1 cellular context compared by ENCODE assay signal in the genomic region with DNA sequence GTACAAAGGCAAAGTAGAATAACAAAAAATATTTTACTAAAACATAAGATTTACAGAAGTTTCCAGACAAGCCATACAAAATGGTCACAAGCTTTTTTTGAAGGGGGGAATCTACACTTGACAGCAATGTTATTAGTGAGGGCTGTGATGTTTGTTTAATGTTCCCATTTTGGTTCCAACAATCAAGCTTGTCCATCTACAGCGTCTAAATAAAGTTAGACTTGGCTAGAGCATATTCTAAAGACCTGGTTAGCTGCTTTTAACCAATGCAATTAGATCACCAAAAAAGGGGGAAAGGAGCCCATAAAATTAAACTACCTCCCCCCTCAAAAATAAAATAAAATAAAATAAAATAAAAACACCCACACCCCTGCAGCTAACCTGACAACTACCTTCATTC.
A peak's percentile ranks its signal among the peaks of the same experiment; 100 is the strongest.
TF ChIP-seq lines count a peak whose summit lies in the region.

No MANE protein-coding gene starts in this region.

TF ChIP-seq in K562, 482 proteins besides CTCF, POLR2A, EP300 and RAD21:
- TF ChIP-seq RBM22 (IDR thresholded peaks at IDR 0.05; ENCODE audit: low read depth, low read length, poor library complexity, severe bottlenecking), result peak; percentile 27
- TF ChIP-seq, protein P1, sequence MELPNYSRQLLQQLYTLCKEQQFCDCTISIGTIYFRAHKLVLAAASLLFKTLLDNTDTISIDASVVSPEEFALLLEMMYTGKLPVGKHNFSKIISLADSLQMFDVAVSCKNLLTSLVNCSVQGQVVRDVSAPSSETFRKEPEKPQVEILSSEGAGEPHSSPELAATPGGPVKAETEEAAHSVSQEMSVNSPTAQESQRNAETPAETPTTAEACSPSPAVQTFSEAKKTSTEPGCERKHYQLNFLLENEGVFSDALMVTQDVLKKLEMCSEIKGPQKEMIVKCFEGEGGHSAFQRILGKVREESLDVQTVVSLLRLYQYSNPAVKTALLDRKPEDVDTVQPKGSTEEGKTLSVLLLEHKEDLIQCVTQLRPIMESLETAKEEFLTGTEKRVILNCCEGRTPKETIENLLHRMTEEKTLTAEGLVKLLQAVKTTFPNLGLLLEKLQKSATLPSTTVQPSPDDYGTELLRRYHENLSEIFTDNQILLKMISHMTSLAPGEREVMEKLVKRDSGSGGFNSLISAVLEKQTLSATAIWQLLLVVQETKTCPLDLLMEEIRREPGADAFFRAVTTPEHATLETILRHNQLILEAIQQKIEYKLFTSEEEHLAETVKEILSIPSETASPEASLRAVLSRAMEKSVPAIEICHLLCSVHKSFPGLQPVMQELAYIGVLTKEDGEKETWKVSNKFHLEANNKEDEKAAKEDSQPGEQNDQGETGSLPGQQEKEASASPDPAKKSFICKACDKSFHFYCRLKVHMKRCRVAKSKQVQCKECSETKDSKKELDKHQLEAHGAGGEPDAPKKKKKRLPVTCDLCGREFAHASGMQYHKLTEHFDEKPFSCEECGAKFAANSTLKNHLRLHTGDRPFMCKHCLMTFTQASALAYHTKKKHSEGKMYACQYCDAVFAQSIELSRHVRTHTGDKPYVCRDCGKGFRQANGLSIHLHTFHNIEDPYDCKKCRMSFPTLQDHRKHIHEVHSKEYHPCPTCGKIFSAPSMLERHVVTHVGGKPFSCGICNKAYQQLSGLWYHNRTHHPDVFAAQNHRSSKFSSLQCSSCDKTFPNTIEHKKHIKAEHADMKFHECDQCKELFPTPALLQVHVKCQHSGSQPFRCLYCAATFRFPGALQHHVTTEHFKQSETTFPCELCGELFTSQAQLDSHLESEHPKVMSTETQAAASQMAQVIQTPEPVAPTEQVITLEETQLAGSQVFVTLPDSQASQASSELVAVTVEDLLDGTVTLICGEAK (IDR thresholded peaks at IDR 0.05), result peak; percentile 78
- TF ChIP-seq, protein P1 (CRISPR knock-in tag; IDR thresholded peaks at IDR 0.05), result peak; percentile 38; the same call in 1 of the 2 replicates
